Comparison of ENCODE assay signal across 24 cellular contexts in the genomic region with DNA sequence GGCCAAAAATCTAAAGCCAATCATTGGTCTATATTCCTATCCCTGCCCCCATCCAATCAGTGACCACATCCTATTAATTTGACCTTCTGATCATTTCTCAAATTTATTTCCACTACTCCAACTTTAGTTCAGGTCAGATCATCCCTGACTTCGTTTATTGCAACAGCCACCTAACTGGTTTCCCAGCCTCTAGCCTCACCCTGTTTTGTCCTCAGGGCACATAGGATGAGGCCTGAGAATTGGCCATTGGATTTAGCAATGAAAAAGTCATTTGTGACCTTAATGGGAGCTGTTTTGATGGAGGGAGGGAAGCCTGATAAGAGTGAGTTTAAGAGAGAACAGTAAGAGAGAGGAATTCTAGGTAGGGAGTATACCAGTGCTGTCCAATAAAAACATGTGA.
"Had no signal": no experiment of that assay in that cellular context is flagged by ENCODE, and none has a peak within 500 bp of the region (broad histone marks: within the 10 kb centered on the region; RNA-seq: fewer than 3 reads in every experiment).

No MANE protein-coding gene starts in this region.

- H3K9me3 ChIP-seq: esophagus squamous epithelium, prostate gland, right atrium auricular region, suprapubic skin, transverse colon, vagina had no signal

- H3K27me3 Mint-ChIP-seq: effector memory CD8-positive, alpha-beta T cell; naive thymus-derived CD8-positive, alpha-beta T cell; stimulated activated naive CD8-positive, alpha-beta T cell treated with anti-CD3 and anti-CD28 coated beads, Interleukin-15, amount 100 ng/mL, for 72 hours had no signal

- ATAC-seq: effector memory CD8-positive, alpha-beta T cell; left lobe of liver; naive thymus-derived CD8-positive, alpha-beta T cell; sciatic nerve; stimulated activated naive CD8-positive, alpha-beta T cell treated with anti-CD3 and anti-CD28 coated beads, Interleukin-15, amount 100 ng/mL, for 72 hours had no signal

- H3K27ac Mint-ChIP-seq: effector memory CD8-positive, alpha-beta T cell; immature natural killer cell; naive thymus-derived CD8-positive, alpha-beta T cell; nephron progenitor cell; stimulated activated naive CD8-positive, alpha-beta T cell treated with anti-CD3 and anti-CD28 coated beads, Interleukin-15, amount 100 ng/mL, for 72 hours had no signal

- FAIRE-seq: kidney had no signal

- H3K4me3 ChIP-seq: esophagus squamous epithelium, prostate gland, right atrium auricular region, smooth muscle cell, suprapubic skin, transverse colon, vagina had no signal

- H3K36me3 Mint-ChIP-seq: immature natural killer cell; naive thymus-derived CD8-positive, alpha-beta T cell had no signal

- DNase-seq: cortex of kidney; effector memory CD8-positive, alpha-beta T cell; esophagus squamous epithelium; foreskin melanocyte; hypothalamus; immature natural killer cell; kidney; naive thymus-derived CD8-positive, alpha-beta T cell; nephron progenitor cell; nucleus accumbens; stimulated activated CD4-positive, alpha-beta T cell treated with anti-CD3 and anti-CD28 coated beads, Interleukin-12 subunit alpha, Interleukin-12 subunit beta, amount 100 ng/mL, for 4 hours; stimulated activated CD4-positive, alpha-beta T cell treated with anti-CD3 and anti-CD28 coated beads, Interleukin-1b, Interleukin-23, amount 100 ng/mL, for 48 hours; stimulated activated CD4-positive, alpha-beta T cell treated with anti-CD3 and anti-CD28 coated beads, Interleukin-4, amount 100 ng/mL, for 1 hour; stimulated activated CD8-positive, alpha-beta memory T cell treated with anti-CD3 and anti-CD28 coated beads, Interleukin-4, amount 100 ng/mL, for 48 hours; stimulated activated naive CD4-positive, alpha-beta T cell; stimulated activated naive CD8-positive, alpha-beta T cell treated with anti-CD3 and anti-CD28 coated beads, Interleukin-15, amount 100 ng/mL, for 72 hours; transverse colon had no signal

- H3K4me1 ChIP-seq: prostate gland, right atrium auricular region, transverse colon had no signal

- H3K9me3 Mint-ChIP-seq: effector memory CD8-positive, alpha-beta T cell; immature natural killer cell; naive thymus-derived CD8-positive, alpha-beta T cell; nephron progenitor cell; stimulated activated naive CD8-positive, alpha-beta T cell treated with anti-CD3 and anti-CD28 coated beads, Interleukin-15, amount 100 ng/mL, for 72 hours had no signal

- H3K27me3 ChIP-seq: esophagus squamous epithelium, right atrium auricular region, suprapubic skin, transverse colon, vagina had no signal

- H3K4me3 Mint-ChIP-seq: effector memory CD8-positive, alpha-beta T cell; immature natural killer cell; naive thymus-derived CD8-positive, alpha-beta T cell; nephron progenitor cell; stimulated activated naive CD8-positive, alpha-beta T cell treated with anti-CD3 and anti-CD28 coated beads, Interleukin-15, amount 100 ng/mL, for 72 hours had no signal

- H3K4me2 ChIP-seq: smooth muscle cell had no signal

- H3K36me3 ChIP-seq: esophagus squamous epithelium, prostate gland, right atrium auricular region, suprapubic skin, transverse colon, vagina had no signal

- H3K27ac ChIP-seq: esophagus squamous epithelium, prostate gland, right atrium auricular region, suprapubic skin, transverse colon, vagina had no signal
